ENCODE assay signal across 26 cellular contexts in genomic region chr5:110356687-110357086, GRCh38.
"Had no signal": no experiment of that assay in that cellular context is flagged by ENCODE, and none has a peak within 500 bp of the region (broad histone marks: within the 10 kb centered on the region; RNA-seq: fewer than 3 reads in every experiment).

No MANE protein-coding gene starts in this region.

- H3K4me3 ChIP-seq: esophagus muscularis mucosa, left lung, tibial artery had no signal

- H3K4me3 Mint-ChIP-seq: activated B cell treated with CpG ODN at 0.5 μM for 24 hours; activated CD4-positive, alpha-beta memory T cell treated with anti-CD3 and anti-CD28 coated beads for 36 hours; activated naive CD4-positive, alpha-beta T cell treated with anti-CD3 and anti-CD28 coated beads, Interleukin-2, amount 10 ng/mL, durations not matched to agents 7 days and 5 days; activated naive CD8-positive, alpha-beta T cell treated with anti-CD3 and anti-CD28 coated beads, Interleukin-2, amount 50 U/mL, for 24 hours; nephron progenitor cell had no signal

- FAIRE-seq: endothelial cell of umbilical vein, kidney, urothelium cell line had no signal

- H3K27ac Mint-ChIP-seq: activated B cell treated with CpG ODN at 0.5 μM for 24 hours; activated CD4-positive, alpha-beta memory T cell treated with anti-CD3 and anti-CD28 coated beads for 36 hours; activated naive CD4-positive, alpha-beta T cell treated with anti-CD3 and anti-CD28 coated beads, Interleukin-2, amount 10 ng/mL, durations not matched to agents 7 days and 5 days; activated T-helper 2 cell treated with anti-CD3 and anti-CD28 coated beads, Interferon-gamma antibody, Interleukin-2, Interleukin-4, amounts not matched to agents 10 μg/mL and 5 μg/mL and 100 μg/mL, durations not matched to agents 14 hours and 24 hours and 36 hours; nephron progenitor cell had no signal

- H3K4me1 ChIP-seq: foreskin keratinocyte had no signal

- H3K36me3 ChIP-seq: esophagus muscularis mucosa, left lung, tibial artery had no signal

- DNase-seq: activated B cell treated with CpG ODN at 0.5 μM for 24 hours; activated CD4-positive, alpha-beta memory T cell treated with anti-CD3 and anti-CD28 coated beads for 36 hours; activated CD4-positive, alpha-beta T cell treated with anti-CD3 and anti-CD28 coated beads for 4 hours; activated naive CD4-positive, alpha-beta T cell treated with anti-CD3 and anti-CD28 coated beads, Interleukin-2, amount 10 ng/mL, durations not matched to agents 7 days and 5 days; activated naive CD8-positive, alpha-beta T cell treated with anti-CD3 and anti-CD28 coated beads, Interleukin-2, amount 50 U/mL, for 24 hours; activated T-cell treated with anti-CD3 and anti-CD28 coated beads for 4 hours; aorta; dermis blood vessel endothelial cell; effector memory CD4-positive, alpha-beta T cell; foreskin keratinocyte; hypothalamus; kidney; left lung; nephron progenitor cell; nucleus accumbens; posterior cingulate gyrus; retina; stimulated activated naive CD8-positive, alpha-beta T cell treated with anti-CD3 and anti-CD28 coated beads, Interleukin-15, Interleukin-2, amounts not matched to agents 100 U/mL and 50 U/mL, for 24 hours; substantia nigra; SW 1271; T-helper 2 cell; tibial artery had no signal

- H3K27me3 Mint-ChIP-seq: activated B cell treated with CpG ODN at 0.5 μM for 24 hours; activated naive CD4-positive, alpha-beta T cell treated with anti-CD3 and anti-CD28 coated beads, Interleukin-2, amount 10 ng/mL, durations not matched to agents 7 days and 5 days; activated naive CD8-positive, alpha-beta T cell treated with anti-CD3 and anti-CD28 coated beads, Interleukin-2, amount 50 U/mL, for 24 hours had no signal

- H3K27ac ChIP-seq: esophagus muscularis mucosa, foreskin keratinocyte, left lung, tibial artery had no signal

- H3K4me1 Mint-ChIP-seq: activated B cell treated with CpG ODN at 0.5 μM for 24 hours; activated naive CD4-positive, alpha-beta T cell treated with anti-CD3 and anti-CD28 coated beads, Interleukin-2, amount 10 ng/mL, durations not matched to agents 7 days and 5 days; activated naive CD8-positive, alpha-beta T cell treated with anti-CD3 and anti-CD28 coated beads, Interleukin-2, amount 50 U/mL, for 24 hours had no signal

- H3K9me3 Mint-ChIP-seq: activated B cell treated with CpG ODN at 0.5 μM for 24 hours; activated CD4-positive, alpha-beta memory T cell treated with anti-CD3 and anti-CD28 coated beads for 36 hours; activated naive CD4-positive, alpha-beta T cell treated with anti-CD3 and anti-CD28 coated beads, Interleukin-2, amount 10 ng/mL, durations not matched to agents 7 days and 5 days; activated naive CD8-positive, alpha-beta T cell treated with anti-CD3 and anti-CD28 coated beads, Interleukin-2, amount 50 U/mL, for 24 hours; activated T-helper 2 cell treated with anti-CD3 and anti-CD28 coated beads, Interferon-gamma antibody, Interleukin-2, Interleukin-4, amounts not matched to agents 10 μg/mL and 5 μg/mL and 100 μg/mL, durations not matched to agents 14 hours and 24 hours and 36 hours; nephron progenitor cell had no signal

- H3K36me3 Mint-ChIP-seq: activated CD4-positive, alpha-beta memory T cell treated with anti-CD3 and anti-CD28 coated beads for 36 hours; activated naive CD4-positive, alpha-beta T cell treated with anti-CD3 and anti-CD28 coated beads, Interleukin-2, amount 10 ng/mL, durations not matched to agents 7 days and 5 days had no signal

- H3K9me3 ChIP-seq: esophagus muscularis mucosa, tibial artery had no signal

- H3K27me3 ChIP-seq: esophagus muscularis mucosa, left lung, tibial artery had no signal
